1 cellular context compared by ENCODE assay signal in the genomic region with DNA sequence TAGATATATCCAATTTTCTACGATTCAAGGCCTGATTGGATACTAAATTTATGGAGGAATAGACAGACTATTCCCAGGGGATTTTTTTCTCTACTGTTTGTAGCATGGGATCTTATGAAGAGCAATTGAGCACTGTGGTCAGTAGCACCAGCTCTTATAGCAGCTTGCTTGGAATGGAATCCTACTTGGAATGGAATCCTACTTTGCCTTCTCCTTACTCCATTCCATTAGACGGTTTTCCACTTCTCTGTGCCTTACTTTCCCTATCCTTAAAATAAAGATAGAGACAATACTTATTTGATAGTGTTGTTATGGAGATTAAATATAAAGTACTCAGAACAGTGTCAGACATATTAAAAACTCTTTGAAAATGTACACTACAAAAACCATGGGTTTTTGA.
TF ChIP-seq lines count a peak whose summit lies in the region.

No MANE protein-coding gene starts in this region.

TF ChIP-seq in IMR-90, 13 proteins besides CTCF, POLR2A, EP300 and RAD21 (continued from another document):
- no peak for TF ChIP-seq ELK1 (IDR thresholded peaks at IDR 0.05; ENCODE audit: borderline replicate concordance, low read depth, low read length)
